In genomic region chr10:66277481-66277880, GRCh38 we compare ENCODE assay signal across 22 cellular contexts.
DNase-seq lines count a peak whose midpoint lies in the region; TF ChIP-seq lines count a peak whose summit lies in the region.
"Had no signal": no experiment of that assay in that cellular context is flagged by ENCODE, and none has a peak within 500 bp of the region (broad histone marks: within the 10 kb centered on the region; RNA-seq: fewer than 3 reads in every experiment).

No MANE protein-coding gene starts in this region.

- no peaks in the 10 kb centered on the region for H3K27me3 Mint-ChIP-seq in neural progenitor cell (ENCODE audit: insufficient read depth, low read depth)
- H3K27me3 Mint-ChIP-seq: B cell; central memory CD8-positive, alpha-beta T cell; stimulated activated naive CD8-positive, alpha-beta T cell treated with anti-CD3 and anti-CD28 coated beads, Interleukin-15, Interleukin-2, amounts not matched to agents 100 ng/mL and 50 ng/mL, for 24 hours; T-cell had no signal

- H3K4me3 ChIP-seq in brain microvascular endothelial cell (ENCODE audit: low read depth, low read length) = no peak overlapping the region
- no peak overlapping the region for H3K4me3 ChIP-seq in neural progenitor cell
- no peak overlapping the region for H3K4me3 ChIP-seq in esophagus muscularis mucosa
- H3K4me3 ChIP-seq: heart right ventricle, lung, ovary, transverse colon had no signal

- no peaks in the 10 kb centered on the region for H3K79me2 ChIP-seq in neural progenitor cell (ENCODE audit: low read depth)

- 59% methylated on average over 4 of the region's 4 CpGs for WGBS in esophagus muscularis mucosa

- CTCF ChIA-PET in HEK293T (lab: Yijun Ruan, JAX) = no interaction called here

- no peaks in the 10 kb centered on the region for H3K36me3 Mint-ChIP-seq in neural progenitor cell
- H3K36me3 Mint-ChIP-seq: T-cell had no signal

- POLR2A ChIA-PET in HEK293T (lab: Yijun Ruan, JAX) = no interaction called here

- H3K9ac ChIP-seq in neural progenitor cell = no peak overlapping the region

- H3K9me3 ChIP-seq in neural progenitor cell (ENCODE audit: low read depth) (no peaks in the 10 kb centered on the region), esophagus muscularis mucosa (no peaks in the 10 kb centered on the region)
- H3K9me3 ChIP-seq: heart right ventricle, ovary, transverse colon had no signal

- no peak for TF ChIP-seq EP300 in esophagus muscularis mucosa (IDR thresholded peaks at IDR 0.05)

- H3K27me3 ChIP-seq in brain microvascular endothelial cell (replicated peaks) = no peaks in the 10 kb centered on the region
- no peaks in the 10 kb centered on the region for H3K27me3 ChIP-seq in neural progenitor cell
- no peaks in the 10 kb centered on the region for H3K27me3 ChIP-seq in esophagus muscularis mucosa
- H3K27me3 ChIP-seq: heart right ventricle, ovary, transverse colon had no signal

- H3K4me2 ChIP-seq in neural progenitor cell = no peak overlapping the region

- no peak for TF ChIP-seq POLR2A in esophagus muscularis mucosa (IDR thresholded peaks at IDR 0.05; ENCODE audit: low read depth)

- H3K4me1 ChIP-seq in neural progenitor cell (no peaks in the 10 kb centered on the region), esophagus muscularis mucosa (no peaks in the 10 kb centered on the region)
- H3K4me1 ChIP-seq: heart right ventricle, transverse colon had no signal

- intact Hi-C loops in esophagus muscularis mucosa (cut with DNase I) = no loop called here

- no peaks in the 10 kb centered on the region for H3F3A ChIP-seq in neural progenitor cell (ENCODE audit: low read depth)

- H3K27ac ChIP-seq in brain microvascular endothelial cell (no peak overlapping the region), neural progenitor cell (no peak overlapping the region), esophagus muscularis mucosa (replicated peaks in 1 of 4) (no peak overlapping the region)
- H3K27ac ChIP-seq: heart right ventricle, ovary, transverse colon had no signal

- H3K4me1 Mint-ChIP-seq in neural progenitor cell = peaks cover 2% of the 10 kb centered on the region
- H3K4me1 Mint-ChIP-seq: B cell; central memory CD8-positive, alpha-beta T cell; T-cell had no signal

- no peaks in the 10 kb centered on the region for H4K20me1 ChIP-seq in neural progenitor cell (ENCODE audit: low read depth)

- H3K4me3 Mint-ChIP-seq in neural progenitor cell = no peak overlapping the region
- H3K4me3 Mint-ChIP-seq: B cell; central memory CD8-positive, alpha-beta T cell; stimulated activated naive CD8-positive, alpha-beta T cell treated with anti-CD3 and anti-CD28 coated beads, Interleukin-15, Interleukin-2, amounts not matched to agents 100 ng/mL and 50 ng/mL, for 24 hours; T-cell had no signal

- no peaks in the 10 kb centered on the region for H3K9me3 Mint-ChIP-seq in neural progenitor cell

- no peak overlapping the region for H3K27ac Mint-ChIP-seq in neural progenitor cell
- H3K27ac Mint-ChIP-seq: B cell; stimulated activated naive CD8-positive, alpha-beta T cell treated with anti-CD3 and anti-CD28 coated beads, Interleukin-15, Interleukin-2, amounts not matched to agents 100 ng/mL and 50 ng/mL, for 24 hours; T-cell had no signal

- peak; percentile 4 for DNase-seq in ELR (ENCODE audit: low read depth)
- DNase-seq in HEK293T (ENCODE audit: extremely low spot score) = peak; percentile 7
- DNase-seq in brain microvascular endothelial cell = no peak
- no peak for DNase-seq in neural progenitor cell (ENCODE audit: low spot score)
- DNase-seq in esophagus muscularis mucosa (ENCODE audit: extremely low spot score) = no peak
- no peak for DNase-seq in NCI-H1048 (lab: John Stamatoyannopoulos, UW)
- DNase-seq in NCI-H1092 (lab: John Stamatoyannopoulos, UW) = no peak
- DNase-seq: activated CD4-positive, alpha-beta T cell treated with anti-CD3 and anti-CD28 coated beads, Interleukin-2, amount 50 U/mL, for 4 hours; activated gamma-delta T cell; effector CD8-positive, alpha-beta T cell; heart right ventricle; NCI-H1105; NCI-H2081; NCI-H510A; ovary; SHP77; T-cell; transverse colon had no signal

- in situ Hi-C loops in brain microvascular endothelial cell (cut with HindIII; ENCODE audit: low pct_ligation_motif_present, low sequenced_read_pairs) = no loop called here

- TF ChIP-seq CTCF in brain microvascular endothelial cell (IDR thresholded peaks at IDR 0.05; ENCODE audit: low read depth, low read length, missing control alignments) = peak; percentile 40
- TF ChIP-seq CTCF in neural progenitor cell (IDR thresholded peaks at IDR 0.05) = peak; percentile 53
- TF ChIP-seq CTCF in esophagus muscularis mucosa (IDR thresholded peaks at IDR 0.05) = no peak

- H2AFZ ChIP-seq in neural progenitor cell (replicated peaks) = no peak overlapping the region

- H3K36me3 ChIP-seq in brain microvascular endothelial cell (replicated peaks) (no peaks in the 10 kb centered on the region), neural progenitor cell (no peaks in the 10 kb centered on the region), esophagus muscularis mucosa (no peaks in the 10 kb centered on the region)
- H3K36me3 ChIP-seq: heart right ventricle, ovary, transverse colon had no signal

TF ChIP-seq in HEK293T, 16 proteins besides CTCF, POLR2A, EP300 and RAD21:
- TF ChIP-seq BHLHE40 (IDR thresholded peaks at IDR 0.05; ENCODE audit: borderline replicate concordance) = no peak

Comparison
In these comparisons a context has a peak if more than half of its experiments do, and no peak if none do; other contexts are left out.
1. DNase-seq: peak in ELR (single experiment) and HEK293T (single experiment); none in brain microvascular endothelial cell (single experiment), neural progenitor cell (single experiment), esophagus muscularis mucosa (single experiment), NCI-H1048 (single experiment) and NCI-H1092 (single experiment).
2. CTCF ChIP-seq: peak in brain microvascular endothelial cell (single experiment) and neural progenitor cell (single experiment); none in esophagus muscularis mucosa (0 of 3).